In the genomic region with DNA sequence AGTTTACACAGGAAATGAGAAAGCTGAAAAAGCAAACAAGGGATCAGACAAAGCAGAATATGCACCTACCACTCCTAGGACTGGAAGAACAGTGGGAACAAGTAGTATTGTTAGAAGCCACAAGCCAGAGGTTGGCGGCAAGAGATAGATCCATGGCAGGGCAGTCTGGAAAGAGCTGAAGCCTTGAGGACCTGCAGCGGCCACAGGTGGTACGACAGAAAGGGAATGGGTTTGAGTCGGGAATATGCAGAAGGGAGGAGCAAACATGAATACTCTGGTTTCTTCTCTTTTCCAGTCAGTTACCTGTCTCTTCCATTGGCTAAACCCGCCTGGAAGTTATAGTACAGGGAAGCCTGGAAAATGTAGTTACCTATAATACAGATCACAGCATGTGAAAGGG, we compare ENCODE assay signal across 17 cellular contexts. TPM values are rescaled to one million over a fixed set of nuclear protein-coding genes. Genes with fewer than 3 reads are reported as not detected.
DNase-seq lines count a peak whose midpoint lies in the region; ATAC-seq and TF ChIP-seq lines count a peak whose summit lies in the region.
"Had no signal": no experiment of that assay in that cellular context is flagged by ENCODE, and none has a peak within 500 bp of the region (broad histone marks: within the 10 kb centered on the region; RNA-seq: fewer than 3 reads in every experiment).

No MANE protein-coding gene starts in this region.

- CTCF ChIA-PET in WTC11 (lab: Charles Lee) = no interaction called here

- DNase-seq in DMS53 treated with DMSO at 0.1 percent for 48 hours (lab: John Stamatoyannopoulos, UW; ENCODE audit: unreplicated experiment) (peak; percentile 65), LNCaP clone FGC (ENCODE audit: low read depth) (no peak), NCI-H510A treated with DMSO at 0.1 percent for 48 hours (lab: John Stamatoyannopoulos, UW) (peak; percentile 68), WTC11 (ENCODE audit: low spot score) (no peak), CD14-positive monocyte (ENCODE audit: low spot score) (no peak), foreskin keratinocyte (no peak), SHP77 treated with DMSO at 0.1 percent for 48 hours (lab: John Stamatoyannopoulos, UW) (no peak)
- no peak for DNase-seq in activated CD4-positive, CD25-positive, alpha-beta regulatory T cell treated with anti-CD3 and anti-CD28 coated beads, Interleukin-2, amount 50 U/mL, for 72 hours
- DNase-seq: BE2C; CD8-positive, alpha-beta T cell; COR-L47; DMS153; GOT3 had no signal

- H3K27ac Mint-ChIP-seq in WTC11 = no peak overlapping the region
- H3K27ac Mint-ChIP-seq in CD14-positive monocyte = no peak overlapping the region
- H3K27ac Mint-ChIP-seq: CD8-positive, alpha-beta T cell had no signal

- no peaks in the 10 kb centered on the region for H3K27me3 ChIP-seq in foreskin keratinocyte
- H3K27me3 ChIP-seq: BE2C had no signal

- peaks cover 11% of the 10 kb centered on the region; the same call in 1 of the 2 replicates for H3K9me3 Mint-ChIP-seq in WTC11
- peaks cover 0 to 7% (median 4%) of the 10 kb centered on the region in 7 donors for H3K9me3 Mint-ChIP-seq in CD14-positive monocyte
- H3K9me3 Mint-ChIP-seq: CD8-positive, alpha-beta T cell had no signal

- H3K36me3 Mint-ChIP-seq in WTC11 = peaks cover 7% of the 10 kb centered on the region
- H3K36me3 Mint-ChIP-seq in CD14-positive monocyte = no peaks in the 10 kb centered on the region

- H3K4me3 Mint-ChIP-seq in WTC11 (no peak overlapping the region), CD14-positive monocyte (no peak overlapping the region)
- H3K4me3 Mint-ChIP-seq: CD8-positive, alpha-beta T cell had no signal

- H3K27me3 Mint-ChIP-seq in WTC11 (ENCODE audit: low read depth) (no peaks in the 10 kb centered on the region), CD14-positive monocyte (ENCODE audit: low read depth in 3 of 3) (peaks cover 0 to 5% (median 4%) of the 10 kb centered on the region in 3 donors)

- intact Hi-C loops in CD14-positive monocyte (cut with micrococcal nuclease) = no loop called here

- ATAC-seq in WTC11 (peak; percentile 43), foreskin keratinocyte (no peak)
- ATAC-seq: CD8-positive, alpha-beta T cell; GM12878 had no signal

- H3K4me3 ChIP-seq in LNCaP clone FGC (ENCODE audit: low read depth, low read length) = no peak overlapping the region
- H3K4me3 ChIP-seq: GM12878, HAP-1 had no signal

- POLR2A ChIA-PET in WTC11 (lab: Charles Lee) = interaction anchor here (0.6 kb wide), 1 partner anchor 21 kb away, joined by 4 read pairs; no protein-coding TSS in a partner anchor

- TF ChIP-seq CTCF in LNCaP clone FGC (IDR thresholded peaks at IDR 0.05; ENCODE audit: control insufficient read depth, extremely low read depth, insufficient read depth) = 0 out of 2 replicates have a peak, but pooled peaks have one; percentile 2
- no peak for TF ChIP-seq CTCF in WTC11 (IDR thresholded peaks at IDR 0.05)
- no peak for TF ChIP-seq CTCF in CD14-positive monocyte (IDR thresholded peaks at IDR 0.05)
- TF ChIP-seq CTCF in foreskin keratinocyte (conservative IDR thresholded peaks at IDR 0.05) = no peak

- peaks cover 19% of the 10 kb centered on the region for H3K4me1 Mint-ChIP-seq in WTC11
- peaks cover 13% of the 10 kb centered on the region for H3K4me1 Mint-ChIP-seq in CD14-positive monocyte

- H3K27ac ChIP-seq in foreskin keratinocyte = no peak overlapping the region
- H3K27ac ChIP-seq: C4-2B had no signal

- peaks cover 7% of the 10 kb centered on the region for H3K4me1 ChIP-seq in foreskin keratinocyte
- H3K4me1 ChIP-seq: BE2C had no signal

TF ChIP-seq in WTC11, 78 proteins besides CTCF, POLR2A, EP300 and RAD21 (continues in another document):
- TF ChIP-seq, protein P1, sequence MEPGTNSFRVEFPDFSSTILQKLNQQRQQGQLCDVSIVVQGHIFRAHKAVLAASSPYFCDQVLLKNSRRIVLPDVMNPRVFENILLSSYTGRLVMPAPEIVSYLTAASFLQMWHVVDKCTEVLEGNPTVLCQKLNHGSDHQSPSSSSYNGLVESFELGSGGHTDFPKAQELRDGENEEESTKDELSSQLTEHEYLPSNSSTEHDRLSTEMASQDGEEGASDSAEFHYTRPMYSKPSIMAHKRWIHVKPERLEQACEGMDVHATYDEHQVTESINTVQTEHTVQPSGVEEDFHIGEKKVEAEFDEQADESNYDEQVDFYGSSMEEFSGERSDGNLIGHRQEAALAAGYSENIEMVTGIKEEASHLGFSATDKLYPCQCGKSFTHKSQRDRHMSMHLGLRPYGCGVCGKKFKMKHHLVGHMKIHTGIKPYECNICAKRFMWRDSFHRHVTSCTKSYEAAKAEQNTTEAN (CRISPR knock-in tag; IDR thresholded peaks at IDR 0.05) = no peak
- TF ChIP-seq FOXK1 (CRISPR knock-in tag; IDR thresholded peaks at IDR 0.05) (no peak), ZNF416 (CRISPR knock-in tag; IDR thresholded peaks at IDR 0.05) (no peak), TP53 (CRISPR knock-in tag; IDR thresholded peaks at IDR 0.05) (no peak)
- TF ChIP-seq, protein P2, sequence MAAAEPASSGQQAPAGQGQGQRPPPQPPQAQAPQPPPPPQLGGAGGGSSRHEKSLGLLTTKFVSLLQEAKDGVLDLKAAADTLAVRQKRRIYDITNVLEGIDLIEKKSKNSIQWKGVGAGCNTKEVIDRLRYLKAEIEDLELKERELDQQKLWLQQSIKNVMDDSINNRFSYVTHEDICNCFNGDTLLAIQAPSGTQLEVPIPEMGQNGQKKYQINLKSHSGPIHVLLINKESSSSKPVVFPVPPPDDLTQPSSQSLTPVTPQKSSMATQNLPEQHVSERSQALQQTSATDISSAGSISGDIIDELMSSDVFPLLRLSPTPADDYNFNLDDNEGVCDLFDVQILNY (CRISPR knock-in tag; IDR thresholded peaks at IDR 0.05) = no peak
- TF ChIP-seq, protein P3, sequence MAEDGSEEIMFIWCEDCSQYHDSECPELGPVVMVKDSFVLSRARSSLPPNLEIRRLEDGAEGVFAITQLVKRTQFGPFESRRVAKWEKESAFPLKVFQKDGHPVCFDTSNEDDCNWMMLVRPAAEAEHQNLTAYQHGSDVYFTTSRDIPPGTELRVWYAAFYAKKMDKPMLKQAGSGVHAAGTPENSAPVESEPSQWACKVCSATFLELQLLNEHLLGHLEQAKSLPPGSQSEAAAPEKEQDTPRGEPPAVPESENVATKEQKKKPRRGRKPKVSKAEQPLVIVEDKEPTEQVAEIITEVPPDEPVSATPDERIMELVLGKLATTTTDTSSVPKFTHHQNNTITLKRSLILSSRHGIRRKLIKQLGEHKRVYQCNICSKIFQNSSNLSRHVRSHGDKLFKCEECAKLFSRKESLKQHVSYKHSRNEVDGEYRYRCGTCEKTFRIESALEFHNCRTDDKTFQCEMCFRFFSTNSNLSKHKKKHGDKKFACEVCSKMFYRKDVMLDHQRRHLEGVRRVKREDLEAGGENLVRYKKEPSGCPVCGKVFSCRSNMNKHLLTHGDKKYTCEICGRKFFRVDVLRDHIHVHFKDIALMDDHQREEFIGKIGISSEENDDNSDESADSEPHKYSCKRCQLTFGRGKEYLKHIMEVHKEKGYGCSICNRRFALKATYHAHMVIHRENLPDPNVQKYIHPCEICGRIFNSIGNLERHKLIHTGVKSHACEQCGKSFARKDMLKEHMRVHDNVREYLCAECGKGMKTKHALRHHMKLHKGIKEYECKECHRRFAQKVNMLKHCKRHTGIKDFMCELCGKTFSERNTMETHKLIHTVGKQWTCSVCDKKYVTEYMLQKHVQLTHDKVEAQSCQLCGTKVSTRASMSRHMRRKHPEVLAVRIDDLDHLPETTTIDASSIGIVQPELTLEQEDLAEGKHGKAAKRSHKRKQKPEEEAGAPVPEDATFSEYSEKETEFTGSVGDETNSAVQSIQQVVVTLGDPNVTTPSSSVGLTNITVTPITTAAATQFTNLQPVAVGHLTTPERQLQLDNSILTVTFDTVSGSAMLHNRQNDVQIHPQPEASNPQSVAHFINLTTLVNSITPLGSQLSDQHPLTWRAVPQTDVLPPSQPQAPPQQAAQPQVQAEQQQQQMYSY (CRISPR knock-in tag; IDR thresholded peaks at IDR 0.05) = no peak
- TF ChIP-seq, protein P4, sequence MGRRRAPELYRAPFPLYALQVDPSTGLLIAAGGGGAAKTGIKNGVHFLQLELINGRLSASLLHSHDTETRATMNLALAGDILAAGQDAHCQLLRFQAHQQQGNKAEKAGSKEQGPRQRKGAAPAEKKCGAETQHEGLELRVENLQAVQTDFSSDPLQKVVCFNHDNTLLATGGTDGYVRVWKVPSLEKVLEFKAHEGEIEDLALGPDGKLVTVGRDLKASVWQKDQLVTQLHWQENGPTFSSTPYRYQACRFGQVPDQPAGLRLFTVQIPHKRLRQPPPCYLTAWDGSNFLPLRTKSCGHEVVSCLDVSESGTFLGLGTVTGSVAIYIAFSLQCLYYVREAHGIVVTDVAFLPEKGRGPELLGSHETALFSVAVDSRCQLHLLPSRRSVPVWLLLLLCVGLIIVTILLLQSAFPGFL (CRISPR knock-in tag; IDR thresholded peaks at IDR 0.05; ENCODE audit: borderline replicate concordance) = no peak

RNA-seq across cellular contexts. Expression of a gene that starts 3.9 kb away (rescaled TPM):
- total RNA-seq in WTC11 (2021) (50.8 to 59.4 TPM (median 57.0 TPM) in 3 replicates), foreskin keratinocyte (18.2 and 23.6 TPM in 2 replicates)
- polyA plus RNA-seq in CD14-positive monocyte (under 1 TPM; 0.29 to 0.62 TPM), foreskin keratinocyte (8.7 and 11.5 TPM in 2 replicates)

RNA-seq across cellular contexts. Expression of a gene that starts 28.1 kb away (rescaled TPM):
- total RNA-seq in WTC11 (2021) (21.1 to 24.0 TPM (median 23.0 TPM) in 3 replicates), foreskin keratinocyte (8.3 and 10.2 TPM in 2 replicates)
- polyA plus RNA-seq in CD14-positive monocyte (under 1 TPM; 0.38 to 0.59 TPM), foreskin keratinocyte (2.4 and 3.0 TPM in 2 replicates)
- total RNA-seq: G401 had no signal

Comparison
In these comparisons a context has a peak if more than half of its experiments do, and no peak if none do; other contexts are left out.
1. DNase-seq: peak in DMS53 treated with DMSO at 0.1 percent for 48 hours (single experiment) and NCI-H510A treated with DMSO at 0.1 percent for 48 hours (single experiment); none in LNCaP clone FGC (single experiment), WTC11 (single experiment), CD14-positive monocyte (single experiment), activated CD4-positive, CD25-positive, alpha-beta regulatory T cell treated with anti-CD3 and anti-CD28 coated beads, Interleukin-2, amount 50 U/mL, for 72 hours (single experiment), foreskin keratinocyte (0 of 2) and SHP77 treated with DMSO at 0.1 percent for 48 hours (single experiment).